16 cellular contexts compared by ENCODE assay signal in genomic region chr15:67761343-67761742, GRCh38.
A peak's percentile ranks its signal among the peaks of the same experiment; 100 is the strongest.
DNase-seq lines count a peak whose midpoint lies in the region; ATAC-seq and TF ChIP-seq lines count a peak whose summit lies in the region.
"Had no signal": no experiment of that assay in that cellular context is flagged by ENCODE, and none has a peak within 500 bp of the region (broad histone marks: within the 10 kb centered on the region; RNA-seq: fewer than 3 reads in every experiment).

No MANE protein-coding gene starts in this region.

- H3K27ac ChIP-seq in trophoblast cell (ENCODE audit: low read depth, low read length): no peak overlapping the region
- H3K27ac ChIP-seq: A549, gastroesophageal sphincter had no signal

- H4K8ac ChIP-seq in trophoblast cell (ENCODE audit: low read depth, low read length): no peak overlapping the region

- no peak overlapping the region for H3K4me3 ChIP-seq in trophoblast cell (ENCODE audit: low read depth, low read length)
- H3K4me3 ChIP-seq: A549, gastroesophageal sphincter had no signal

- no peak overlapping the region for H4K12ac ChIP-seq in trophoblast cell (ENCODE audit: low read depth, low read length)

- H3K36me3 ChIP-seq in trophoblast cell (ENCODE audit: control insufficient read depth in 1 of 2, insufficient read depth in 2 of 2, low read length in 2 of 2): no peaks in the 10 kb centered on the region

- no peak overlapping the region for H3K4me3 Mint-ChIP-seq in activated T-helper 2 cell treated with anti-CD3 and anti-CD28 coated beads, Interferon-gamma antibody, Interleukin-2, Interleukin-4, amounts not matched to agents 10 μg/mL and 5 μg/mL and 100 μg/mL, durations not matched to agents 14 hours and 24 hours and 36 hours (ENCODE audit: low read depth)
- H3K4me3 Mint-ChIP-seq in nephron: no peak overlapping the region

- H2BK120ac ChIP-seq in trophoblast cell (ENCODE audit: insufficient read depth, low read length, poor library complexity): no peak overlapping the region

- H3K27ac Mint-ChIP-seq in activated T-helper 2 cell treated with anti-CD3 and anti-CD28 coated beads, Interferon-gamma antibody, Interleukin-2, Interleukin-4, amounts not matched to agents 10 μg/mL and 5 μg/mL and 100 μg/mL, durations not matched to agents 14 hours and 24 hours and 36 hours: peak overlapping the region; percentile 18
- peak overlapping the region; percentile 35 to 53 (median 49) for H3K27ac Mint-ChIP-seq in nephron

- no peaks in the 10 kb centered on the region for H3K9me3 ChIP-seq in trophoblast cell (ENCODE audit: insufficient read depth, low read depth, low read length)
- H3K9me3 ChIP-seq: A549, gastroesophageal sphincter had no signal

- TF ChIP-seq CTCF in nephron (IDR thresholded peaks at IDR 0.05; ENCODE audit: unreplicated experiment in 3 of 3): no peak

- no peak overlapping the region for H3K4me2 ChIP-seq in trophoblast cell (ENCODE audit: low read length)
- H3K4me2 ChIP-seq: A549 had no signal

- H4K91ac ChIP-seq in trophoblast cell (ENCODE audit: low read depth, low read length): no peak overlapping the region

- peak; percentile 29 for DNase-seq in NCI-H2171 treated with DMSO at 0.1 percent for 48 hours (lab: John Stamatoyannopoulos, UW)
- DNase-seq in NCI-H2171 (lab: John Stamatoyannopoulos, UW): no peak
- peak in 2 of 3 experiments; percentile 59 to 86 for DNase-seq in NCI-H1417 (lab: John Stamatoyannopoulos, UW)
- no peak for DNase-seq in activated T-helper 2 cell treated with anti-CD3 and anti-CD28 coated beads, Interferon-gamma antibody, Interleukin-2, Interleukin-4, amounts not matched to agents 10 μg/mL and 5 μg/mL and 100 μg/mL, durations not matched to agents 14 hours and 24 hours and 36 hours (ENCODE audit: low spot score)
- no peak for DNase-seq in trophoblast cell
- DNase-seq in DMS79 (lab: John Stamatoyannopoulos, UW): no peak
- DNase-seq: activated CD4-positive, alpha-beta T cell treated with anti-CD3 and anti-CD28 coated beads, Interleukin-2, amount 50 U/mL, for 4 hours; H7; islet precursor cell; posterior cingulate gyrus; T-helper 9 cell had no signal

- no peak overlapping the region for H3K14ac ChIP-seq in trophoblast cell (ENCODE audit: low read length)

- no peak for ATAC-seq in HG03571 (IDR thresholded peaks at IDR 0.05; ENCODE audit: unreplicated experiment)
- ATAC-seq: A549, gastroesophageal sphincter, Right ventricle myocardium inferior had no signal

- H3K27me3 Mint-ChIP-seq in activated T-helper 2 cell treated with anti-CD3 and anti-CD28 coated beads, Interferon-gamma antibody, Interleukin-2, Interleukin-4, amounts not matched to agents 10 μg/mL and 5 μg/mL and 100 μg/mL, durations not matched to agents 14 hours and 24 hours and 36 hours (ENCODE audit: low read depth): peaks cover 3% of the 10 kb centered on the region
- no peaks in the 10 kb centered on the region for H3K27me3 Mint-ChIP-seq in nephron (ENCODE audit: low read depth)

- H3K9me3 Mint-ChIP-seq in activated T-helper 2 cell treated with anti-CD3 and anti-CD28 coated beads, Interferon-gamma antibody, Interleukin-2, Interleukin-4, amounts not matched to agents 10 μg/mL and 5 μg/mL and 100 μg/mL, durations not matched to agents 14 hours and 24 hours and 36 hours: no peaks in the 10 kb centered on the region
- no peaks in the 10 kb centered on the region for H3K9me3 Mint-ChIP-seq in nephron

- H2AK5ac ChIP-seq in trophoblast cell (ENCODE audit: low read length): no peak overlapping the region

- no peak overlapping the region for H2BK12ac ChIP-seq in trophoblast cell (ENCODE audit: low read length)

- no peak overlapping the region for H2AFZ ChIP-seq in trophoblast cell (ENCODE audit: insufficient read depth, low read length, poor library complexity)

- H3K18ac ChIP-seq in trophoblast cell (ENCODE audit: low read length): no peak overlapping the region

- no peak overlapping the region for H2BK5ac ChIP-seq in trophoblast cell (ENCODE audit: low read depth, low read length, poor library complexity)

- H3K9ac ChIP-seq in trophoblast cell (ENCODE audit: low read length): no peak overlapping the region

- H3K4ac ChIP-seq in trophoblast cell (ENCODE audit: low read depth, low read length): no peak overlapping the region

- no CpG with 5 or more reads among the region's 4 CpGs for WGBS in trophoblast cell (ENCODE audit: extremely low coverage, insufficient coverage, insufficient read length)

- no peaks in the 10 kb centered on the region for H3K79me1 ChIP-seq in trophoblast cell (ENCODE audit: low read length)

- H3K27me3 ChIP-seq in trophoblast cell (ENCODE audit: insufficient read depth, low read length): no peaks in the 10 kb centered on the region
- H3K27me3 ChIP-seq: gastroesophageal sphincter had no signal

- peaks cover 60% of the 10 kb centered on the region for H3K4me1 Mint-ChIP-seq in activated T-helper 2 cell treated with anti-CD3 and anti-CD28 coated beads, Interferon-gamma antibody, Interleukin-2, Interleukin-4, amounts not matched to agents 10 μg/mL and 5 μg/mL and 100 μg/mL, durations not matched to agents 14 hours and 24 hours and 36 hours (ENCODE audit: low read depth)
- H3K4me1 Mint-ChIP-seq in nephron: peaks cover 23% of the 10 kb centered on the region

- H3K4me1 ChIP-seq in trophoblast cell (ENCODE audit: control insufficient read depth in 1 of 2, insufficient read depth in 2 of 2, low read length in 2 of 2): no peaks in the 10 kb centered on the region
- H3K4me1 ChIP-seq: A549 had no signal

- H3K23ac ChIP-seq in trophoblast cell (ENCODE audit: low read length): no peak overlapping the region

- H3K36me3 Mint-ChIP-seq in activated T-helper 2 cell treated with anti-CD3 and anti-CD28 coated beads, Interferon-gamma antibody, Interleukin-2, Interleukin-4, amounts not matched to agents 10 μg/mL and 5 μg/mL and 100 μg/mL, durations not matched to agents 14 hours and 24 hours and 36 hours (ENCODE audit: low read depth): peaks cover 6% of the 10 kb centered on the region
- no peaks in the 10 kb centered on the region for H3K36me3 Mint-ChIP-seq in nephron (ENCODE audit: low read depth)

- intact Hi-C loops in activated T-helper 2 cell treated with anti-CD3 and anti-CD28 coated beads, Interferon-gamma antibody, Interleukin-2, Interleukin-4, amounts not matched to agents 10 μg/mL and 5 μg/mL and 100 μg/mL, durations not matched to agents 14 hours and 24 hours and 36 hours (cut with micrococcal nuclease): no loop called here

- H3K79me2 ChIP-seq in trophoblast cell (ENCODE audit: control insufficient read depth, insufficient read depth, low read length, poor library complexity): no peaks in the 10 kb centered on the region

Comparison
In these comparisons a context has a peak if more than half of its experiments do, and no peak if none do; other contexts are left out.
1. DNase-seq: peak in NCI-H2171 treated with DMSO at 0.1 percent for 48 hours (single experiment) and NCI-H1417 (2 of 3); none in NCI-H2171 (single experiment), activated T-helper 2 cell treated with anti-CD3 and anti-CD28 coated beads, Interferon-gamma antibody, Interleukin-2, Interleukin-4, amounts not matched to agents 10 μg/mL and 5 μg/mL and 100 μg/mL, durations not matched to agents 14 hours and 24 hours and 36 hours (single experiment), trophoblast cell (0 of 2) and DMS79 (single experiment).